ENCODE assay signal across 24 cellular contexts in the genomic region with DNA sequence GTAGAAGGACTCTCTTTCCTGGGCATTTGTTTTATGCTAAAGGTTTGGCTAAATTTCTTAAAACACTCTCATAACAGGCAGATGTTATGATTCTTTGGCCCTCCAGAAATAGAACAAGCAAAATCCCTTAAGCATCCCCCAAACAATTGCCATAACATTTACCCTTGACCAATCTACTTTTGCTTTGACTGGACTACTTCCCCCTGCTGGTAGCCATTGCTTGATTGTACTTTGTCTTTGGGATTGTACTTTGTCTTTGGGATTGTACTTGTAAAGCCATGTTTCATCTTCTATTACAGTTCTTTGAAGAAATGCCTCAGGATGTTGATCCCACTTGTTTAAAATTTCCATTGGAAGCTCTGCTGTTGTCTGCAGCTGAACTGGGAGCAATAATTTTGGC. TPM values are rescaled to one million over a fixed set of nuclear protein-coding genes. Genes with fewer than 3 reads are reported as not detected.
DNase-seq lines count a peak whose midpoint lies in the region; ATAC-seq, FAIRE-seq and TF ChIP-seq lines count a peak whose summit lies in the region.
"Had no signal": no experiment of that assay in that cellular context is flagged by ENCODE, and none has a peak within 500 bp of the region (broad histone marks: within the 10 kb centered on the region; RNA-seq: fewer than 3 reads in every experiment).

No MANE protein-coding gene starts in this region.

- no peaks in the 10 kb centered on the region for H3K36me3 ChIP-seq in HCT116 (ENCODE audit: control insufficient read depth in 1 of 2, insufficient read depth in 2 of 2, low read length in 2 of 2)
- no peaks in the 10 kb centered on the region for H3K36me3 ChIP-seq in PC-9 (ENCODE audit: low read depth)
- H3K36me3 ChIP-seq: esophagus squamous epithelium, pancreas, thyroid gland had no signal

- RAD21 ChIA-PET in HCT116 (lab: Charles Lee; ENCODE audit: low non-redundant PET in 1 of 2, low total read pairs in 2 of 2, uncharacterized antibody in 2 of 2, unreplicated experiment in 2 of 2) = no interaction called here

- H3K9me3 ChIP-seq in HCT116 (ENCODE audit: control insufficient read depth in 1 of 2, insufficient read depth in 1 of 2, low read depth in 1 of 2, low read length in 2 of 2) (no peaks in the 10 kb centered on the region), PC-9 (ENCODE audit: insufficient read depth, low read depth) (peaks cover 4% of the 10 kb centered on the region)
- H3K9me3 ChIP-seq: esophagus squamous epithelium, pancreas, thyroid gland had no signal

- no peak for ATAC-seq in HCT116
- ATAC-seq: activated CD8-positive, alpha-beta T cell treated with anti-CD3 and anti-CD28 coated beads, Interleukin-2, amount 10 ng/mL, durations not matched to agents 7 days and 5 days; natural killer cell; pancreas; sciatic nerve had no signal

- peak; percentile 32 for TF ChIP-seq CTCF in C4-2B (conservative IDR thresholded peaks at IDR 0.05)
- peak; percentile 14 to 36 (median 29); a peak in 5 of 6 replicates for TF ChIP-seq CTCF in HCT116 (IDR thresholded peaks at IDR 0.05 in 2 of 3, conservative IDR thresholded peaks at IDR 0.05 in 1 of 3; ENCODE audit: borderline replicate concordance in 1 of 3, insufficient read depth in 1 of 3, low read depth in 2 of 3, low read length in 2 of 3)
- peak; percentile 29; the same call in 1 of the 2 replicates for TF ChIP-seq CTCF in PC-9 (conservative IDR thresholded peaks at IDR 0.05)
- TF ChIP-seq CTCF in fibroblast of mammary gland (conservative IDR thresholded peaks at IDR 0.05; ENCODE audit: control insufficient read depth, insufficient read depth, low read depth, low read length) = peak; percentile 28

- intact Hi-C loops in HCT116 (cut with micrococcal nuclease) (loop anchor here (5.0 kb wide), 1 partner anchor 352 kb away; no protein-coding TSS in a partner anchor), PC-9 (cut with micrococcal nuclease; ENCODE audit: unreplicated experiment) (no loop called here)

- peaks cover 0 to 10% of the 10 kb centered on the region in 2 experiments; a peak in 1 of 4 replicates for H3K4me1 ChIP-seq in HCT116 (ENCODE audit: control insufficient read depth in 1 of 2, insufficient read depth in 2 of 2, low read length in 2 of 2)
- 0 out of 2 replicates have a peak, but pooled peaks cover 8% of the 10 kb centered on the region for H3K4me1 ChIP-seq in PC-9 (replicated peaks; ENCODE audit: insufficient read depth)
- H3K4me1 ChIP-seq: pancreas, thyroid gland had no signal

- BruUV-seq in HCT116 (replicated peaks; lab: Mats Ljungman, UMichigan) (no TSS peak), PC-9 (replicated peaks; lab: Mats Ljungman, UMichigan) (no TSS peak)

- CTCF ChIA-PET in HCT116 (lab: Charles Lee) = no interaction called here
- CTCF ChIA-PET in PC-9 (lab: Charles Lee) = no interaction called here

- FAIRE-seq in GM19239 (lab: Jason Lieb, UNC) = no peak
- FAIRE-seq: pancreas had no signal

- H3K4me2 ChIP-seq in HCT116 (ENCODE audit: low read length) = no peak overlapping the region
- no peak overlapping the region for H3K4me2 ChIP-seq in PC-9

- H3K27me3 ChIP-seq in HCT116 (ENCODE audit: insufficient read depth, low read length) = no peaks in the 10 kb centered on the region
- no peaks in the 10 kb centered on the region for H3K27me3 ChIP-seq in PC-9 (ENCODE audit: insufficient read depth, low read depth)
- H3K27me3 ChIP-seq: esophagus squamous epithelium, pancreas, thyroid gland had no signal

- TF ChIP-seq POLR2A in HCT116 (IDR thresholded peaks at IDR 0.05; ENCODE audit: borderline replicate concordance, extremely low read depth, insufficient read depth, insufficient read length) = no peak

- H3K4me3 ChIP-seq in HCT116 (replicated peaks in 1 of 2; ENCODE audit: low read depth in 1 of 2, low read length in 2 of 2) = no peak overlapping the region
- no peak overlapping the region for H3K4me3 ChIP-seq in PC-9
- no peak overlapping the region for H3K4me3 ChIP-seq in fibroblast of mammary gland (ENCODE audit: control insufficient read depth, low read depth, low read length)
- H3K4me3 ChIP-seq: esophagus squamous epithelium, pancreas, thyroid gland had no signal

- H3K9me2 ChIP-seq in HCT116 (ENCODE audit: insufficient read depth) = no peaks in the 10 kb centered on the region
- no peaks in the 10 kb centered on the region for H3K9me2 ChIP-seq in PC-9 (ENCODE audit: insufficient read depth)

- no peak for DNase-seq in HCT116 (ENCODE audit: low read depth, low spot score)
- no peak for DNase-seq in PC-9
- DNase-seq in fibroblast of mammary gland (ENCODE audit: low read depth) = no peak
- DNase-seq in GOT3 (lab: John Stamatoyannopoulos, UW) = no peak
- no peak for DNase-seq in amygdala (lab: John Stamatoyannopoulos, UW)
- no peak for DNase-seq in GM19239 (ENCODE audit: insufficient read length, low spot score)
- DNase-seq in activated CD4-positive, alpha-beta T cell treated with anti-CD3 and anti-CD28 coated beads, Interleukin-2, amount 50 U/mL, for 4 hours = no peak
- DNase-seq: activated B cell treated with CpG ODN at 0.5 μM for 24 hours; activated CD8-positive, alpha-beta T cell treated with anti-CD3 and anti-CD28 coated beads, Interleukin-2, amount 10 ng/mL, durations not matched to agents 7 days and 5 days; activated naive CD4-positive, alpha-beta T cell treated with anti-CD3 and anti-CD28 coated beads, Interleukin-2, amount 10 ng/mL, durations not matched to agents 7 days and 5 days; activated T-cell treated with anti-CD3 and anti-CD28 coated beads, Interleukin-2, amount 50 U/mL, for 24 hours; anterior cingulate cortex; CD4-positive, alpha-beta T cell; DMS53; esophagus squamous epithelium; natural killer cell; NCI-H1930; NCI-H345; pancreas; stimulated activated naive CD4-positive, alpha-beta T cell; T-helper 9 cell; thyroid gland had no signal

- no peaks in the 10 kb centered on the region for H3F3A ChIP-seq in PC-9 (ENCODE audit: insufficient read depth, low read depth)

- TF ChIP-seq RAD21 in HCT116 (IDR thresholded peaks at IDR 0.05; ENCODE audit: low read depth) = 0 out of 2 replicates have a peak, but pooled peaks have one; percentile 14

- H3K27ac ChIP-seq in C4-2B = no peak overlapping the region
- H3K27ac ChIP-seq in HCT116 (ENCODE audit: low read depth, low read length) = no peak overlapping the region
- H3K27ac ChIP-seq in PC-9 = no peak overlapping the region
- H3K27ac ChIP-seq: esophagus squamous epithelium, pancreas, thyroid gland had no signal

- H3K79me2 ChIP-seq in HCT116 (ENCODE audit: insufficient read depth, low read length) (no peaks in the 10 kb centered on the region), PC-9 (ENCODE audit: low read depth) (no peaks in the 10 kb centered on the region)

- no peak overlapping the region for H3K9ac ChIP-seq in HCT116 (ENCODE audit: low read length)

- no peak overlapping the region for H2AFZ ChIP-seq in HCT116 (ENCODE audit: low read depth, low read length, poor library complexity, severe bottlenecking)
- no peak overlapping the region for H2AFZ ChIP-seq in PC-9

- POLR2A ChIA-PET in HCT116 (lab: Charles Lee) (no interaction called here), PC-9 (lab: Charles Lee; ENCODE audit: unreplicated experiment) (no interaction called here)

- H4K20me1 ChIP-seq in HCT116 (ENCODE audit: insufficient read depth) = no peaks in the 10 kb centered on the region
- no peaks in the 10 kb centered on the region for H4K20me1 ChIP-seq in PC-9 (ENCODE audit: insufficient read depth)

TF ChIP-seq in HCT116, 20 proteins besides CTCF, POLR2A, EP300 and RAD21 (continues in another document):
- no peak for TF ChIP-seq CEBPB (IDR thresholded peaks at IDR 0.05; ENCODE audit: low read depth)
- no peak for TF ChIP-seq ELF1 (IDR thresholded peaks at IDR 0.05; ENCODE audit: borderline replicate concordance, low read depth)
- TF ChIP-seq, protein P1, sequence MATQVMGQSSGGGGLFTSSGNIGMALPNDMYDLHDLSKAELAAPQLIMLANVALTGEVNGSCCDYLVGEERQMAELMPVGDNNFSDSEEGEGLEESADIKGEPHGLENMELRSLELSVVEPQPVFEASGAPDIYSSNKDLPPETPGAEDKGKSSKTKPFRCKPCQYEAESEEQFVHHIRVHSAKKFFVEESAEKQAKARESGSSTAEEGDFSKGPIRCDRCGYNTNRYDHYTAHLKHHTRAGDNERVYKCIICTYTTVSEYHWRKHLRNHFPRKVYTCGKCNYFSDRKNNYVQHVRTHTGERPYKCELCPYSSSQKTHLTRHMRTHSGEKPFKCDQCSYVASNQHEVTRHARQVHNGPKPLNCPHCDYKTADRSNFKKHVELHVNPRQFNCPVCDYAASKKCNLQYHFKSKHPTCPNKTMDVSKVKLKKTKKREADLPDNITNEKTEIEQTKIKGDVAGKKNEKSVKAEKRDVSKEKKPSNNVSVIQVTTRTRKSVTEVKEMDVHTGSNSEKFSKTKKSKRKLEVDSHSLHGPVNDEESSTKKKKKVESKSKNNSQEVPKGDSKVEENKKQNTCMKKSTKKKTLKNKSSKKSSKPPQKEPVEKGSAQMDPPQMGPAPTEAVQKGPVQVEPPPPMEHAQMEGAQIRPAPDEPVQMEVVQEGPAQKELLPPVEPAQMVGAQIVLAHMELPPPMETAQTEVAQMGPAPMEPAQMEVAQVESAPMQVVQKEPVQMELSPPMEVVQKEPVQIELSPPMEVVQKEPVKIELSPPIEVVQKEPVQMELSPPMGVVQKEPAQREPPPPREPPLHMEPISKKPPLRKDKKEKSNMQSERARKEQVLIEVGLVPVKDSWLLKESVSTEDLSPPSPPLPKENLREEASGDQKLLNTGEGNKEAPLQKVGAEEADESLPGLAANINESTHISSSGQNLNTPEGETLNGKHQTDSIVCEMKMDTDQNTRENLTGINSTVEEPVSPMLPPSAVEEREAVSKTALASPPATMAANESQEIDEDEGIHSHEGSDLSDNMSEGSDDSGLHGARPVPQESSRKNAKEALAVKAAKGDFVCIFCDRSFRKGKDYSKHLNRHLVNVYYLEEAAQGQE (IDR thresholded peaks at IDR 0.05; ENCODE audit: low read depth) = no peak
- no peak for TF ChIP-seq TCF7L2 (IDR thresholded peaks at IDR 0.05; ENCODE audit: borderline replicate concordance, extremely low read depth, insufficient read depth, insufficient read length)
- TF ChIP-seq EGR1 (IDR thresholded peaks at IDR 0.05; ENCODE audit: low read depth) = no peak
- TF ChIP-seq EZH2phosphoT487 (IDR thresholded peaks at IDR 0.05; ENCODE audit: borderline replicate concordance) = no peak
- TF ChIP-seq POLR2AphosphoS5 (IDR thresholded peaks at IDR 0.05; ENCODE audit: low read depth, low read length) = no peak
- TF ChIP-seq FOSL1 (IDR thresholded peaks at IDR 0.05; ENCODE audit: low read depth) = no peak
- TF ChIP-seq ZNF274 (IDR thresholded peaks at IDR 0.05; ENCODE audit: low read depth, low read length) = no peak
- no peak for TF ChIP-seq ZFX (IDR thresholded peaks at IDR 0.05)

RNA-seq across cellular contexts. Expression of a gene that starts 53.3 kb away (rescaled TPM):
- total RNA-seq in HCT116 (2021; ENCODE audit: unreplicated experiment) (not detected), PC-9 (2021) (not detected in 2 replicates)
- 0.07 TPM in 1 of 2 replicates, not detected in the other for polyA plus RNA-seq in HCT116 (2012)
- total RNA-seq: activated B cell treated with CpG ODN at 0.5 μM for 24 hours; activated CD8-positive, alpha-beta T cell treated with anti-CD3 and anti-CD28 coated beads, Interleukin-2, amount 10 ng/mL, durations not matched to agents 7 days and 5 days; CD4-positive, alpha-beta T cell; esophagus squamous epithelium; natural killer cell; thyroid gland had no signal
- polyA plus RNA-seq: pancreas had no signal

RNA-seq across cellular contexts. Expression of a gene that starts 59.5 kb away (rescaled TPM):
- total RNA-seq in HCT116 (2021; ENCODE audit: unreplicated experiment) = not detected
- not detected in 2 replicates for polyA plus RNA-seq in HCT116 (2012)
- not detected in 2 replicates for total RNA-seq in PC-9 (2021)
- total RNA-seq: activated B cell treated with CpG ODN at 0.5 μM for 24 hours; activated CD8-positive, alpha-beta T cell treated with anti-CD3 and anti-CD28 coated beads, Interleukin-2, amount 10 ng/mL, durations not matched to agents 7 days and 5 days; CD4-positive, alpha-beta T cell; natural killer cell; pancreas had no signal
- polyA plus RNA-seq: pancreas had no signal
